17 cellular contexts compared by ENCODE assay signal in the genomic region with DNA sequence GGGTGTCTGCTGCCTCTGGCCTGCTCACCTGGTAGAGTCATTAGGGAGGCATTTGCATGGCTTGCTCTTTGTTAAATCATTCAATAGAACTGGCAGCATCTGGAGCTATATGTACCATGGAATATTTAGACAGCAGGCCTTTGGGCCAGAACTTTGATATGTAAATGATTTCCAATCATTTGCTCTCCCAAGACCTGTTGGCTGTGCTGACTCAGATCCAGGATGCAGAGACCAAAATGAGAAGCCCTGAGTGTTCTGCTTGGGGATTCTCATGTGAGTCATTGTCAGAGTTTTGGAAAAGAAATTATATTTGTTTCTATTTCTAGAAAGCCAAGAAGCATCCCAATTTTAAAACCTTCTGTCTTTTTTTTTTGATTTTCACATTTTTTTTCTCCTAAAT.
DNase-seq lines count a peak whose midpoint lies in the region; ATAC-seq, FAIRE-seq and TF ChIP-seq lines count a peak whose summit lies in the region.
"Had no signal": no experiment of that assay in that cellular context is flagged by ENCODE, and none has a peak within 500 bp of the region (broad histone marks: within the 10 kb centered on the region; RNA-seq: fewer than 3 reads in every experiment).

No MANE protein-coding gene starts in this region.

- POLR2A ChIA-PET in T-cell (lab: Charles Lee), result no interaction called here

- H3K27ac Mint-ChIP-seq in T-cell (no peak overlapping the region), type B pancreatic cell (no peak overlapping the region)
- H3K27ac Mint-ChIP-seq: naive B cell had no signal

- H3K36me3 ChIP-seq in RWPE2 (ENCODE audit: low read depth), result no peaks in the 10 kb centered on the region
- H3K36me3 ChIP-seq: heart right ventricle, left lung, thoracic aorta had no signal

- H3K9me3 Mint-ChIP-seq in T-cell, result peaks cover 5 to 13% (median 5%) of the 10 kb centered on the region in 3 donors
- H3K9me3 Mint-ChIP-seq in type B pancreatic cell, result peaks cover 5% of the 10 kb centered on the region

- ATAC-seq in RWPE2 (ENCODE audit: low read depth), result peak; percentile 54
- ATAC-seq in T-cell (replicated peaks in 1 of 4), result no peak
- ATAC-seq: activated CD4-positive, CD25-positive, alpha-beta regulatory T cell treated with anti-CD3 and anti-CD28 coated beads, Interleukin-2, amount 50 U/mL, for 24 hours; left lung had no signal

- no peak overlapping the region for H3K27ac ChIP-seq in RWPE2 (ENCODE audit: poor library complexity, severe bottlenecking)
- H3K27ac ChIP-seq: C4-2B, heart right ventricle, left lung, thoracic aorta had no signal

- no peaks in the 10 kb centered on the region for H3K9me3 ChIP-seq in RWPE2 (ENCODE audit: severe bottlenecking)
- H3K9me3 ChIP-seq: thoracic aorta had no signal

- no peak overlapping the region for H3K4me3 Mint-ChIP-seq in T-cell
- no peak overlapping the region for H3K4me3 Mint-ChIP-seq in type B pancreatic cell
- H3K4me3 Mint-ChIP-seq: naive B cell had no signal

- CTCF ChIA-PET in T-cell (lab: Charles Lee), result no interaction called here

- no peak overlapping the region for H3K4me3 ChIP-seq in RWPE2 (ENCODE audit: severe bottlenecking)
- no peak overlapping the region for H3K4me3 ChIP-seq in fibroblast of pulmonary artery (replicated peaks; ENCODE audit: low read depth, low read length)
- H3K4me3 ChIP-seq: heart right ventricle, left lung, thoracic aorta had no signal

- TF ChIP-seq CTCF in RWPE2 (IDR thresholded peaks at IDR 0.05; ENCODE audit: poor library complexity, severe bottlenecking), result no peak
- no peak for TF ChIP-seq CTCF in fibroblast of pulmonary artery (IDR thresholded peaks at IDR 0.05; ENCODE audit: low read length, missing control alignments)
- TF ChIP-seq CTCF in type B pancreatic cell (conservative IDR thresholded peaks at IDR 0.05), result no peak

- FAIRE-seq in frontal cortex (lab: Jason Lieb, UNC), result no peak

- H3K4me1 ChIP-seq in RWPE2 (ENCODE audit: insufficient read depth, poor library complexity, severe bottlenecking), result no peaks in the 10 kb centered on the region
- H3K4me1 ChIP-seq: left lung had no signal

- H3K36me3 Mint-ChIP-seq in T-cell (peaks cover 4% of the 10 kb centered on the region), type B pancreatic cell (no peaks in the 10 kb centered on the region)
- H3K36me3 Mint-ChIP-seq: naive B cell had no signal

- DNase-seq in GM04504 (ENCODE audit: low read depth) (peak; percentile 46), RWPE2 (ENCODE audit: low spot score) (no peak), fibroblast of pulmonary artery (ENCODE audit: low read depth) (peak; percentile 36), renal cortical epithelial cell (ENCODE audit: low read depth) (peak; percentile 90), NCI-H69 (lab: John Stamatoyannopoulos, UW) (no peak), T-cell (no peak), type B pancreatic cell (ENCODE audit: extremely low spot score, unreplicated experiment) (no peak), frontal cortex (ENCODE audit: low spot score in 2 of 2) (no peak)
- DNase-seq: activated naive CD4-positive, alpha-beta T cell treated with Interleukin-2 at 50 U/mL for 16 hours; caudate nucleus; heart right ventricle; left lung; naive B cell; NCI-H1105 treated with DMSO at 0.1 percent for 48 hours had no signal

- H3K4me1 Mint-ChIP-seq in T-cell (no peaks in the 10 kb centered on the region), type B pancreatic cell (ENCODE audit: unreplicated experiment) (no peaks in the 10 kb centered on the region)
- H3K4me1 Mint-ChIP-seq: naive B cell had no signal

- H3K27me3 Mint-ChIP-seq in T-cell (no peaks in the 10 kb centered on the region), type B pancreatic cell (no peaks in the 10 kb centered on the region)

- H3K27me3 ChIP-seq in RWPE2 (ENCODE audit: insufficient read depth, poor library complexity, severe bottlenecking), result no peaks in the 10 kb centered on the region
- H3K27me3 ChIP-seq: heart right ventricle, left lung had no signal

Comparison
In these comparisons a context has a peak if more than half of its experiments do, and no peak if none do; other contexts are left out.
1. DNase-seq: peak in GM04504 (single experiment), fibroblast of pulmonary artery (single experiment) and renal cortical epithelial cell (single experiment); none in RWPE2 (single experiment), NCI-H69 (single experiment), T-cell (0 of 34), type B pancreatic cell (single experiment) and frontal cortex (0 of 2).